Comparison of ENCODE assay signal across 28 cellular contexts in the genomic region with DNA sequence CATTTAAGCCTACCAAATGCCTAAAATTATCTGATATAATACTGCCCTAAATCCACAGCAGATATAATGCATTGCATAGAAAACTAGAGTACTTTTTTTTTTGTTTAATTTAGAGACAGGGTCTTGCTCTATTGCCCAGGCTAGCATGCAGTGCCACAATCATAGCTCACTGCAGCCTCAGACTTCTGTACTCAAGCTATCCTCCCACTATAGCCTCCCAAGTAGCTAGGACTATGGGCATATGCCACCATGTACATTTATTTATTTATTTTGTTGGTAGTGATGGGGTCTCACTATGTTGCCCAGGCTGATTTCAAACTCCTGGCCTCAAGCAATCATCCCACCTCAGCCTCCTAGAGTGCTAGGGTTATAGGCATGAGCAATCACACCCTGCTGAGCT.
"Had no signal": no experiment of that assay in that cellular context is flagged by ENCODE, and none has a peak within 500 bp of the region (broad histone marks: within the 10 kb centered on the region; RNA-seq: fewer than 3 reads in every experiment).

No MANE protein-coding gene starts in this region.

- H3K4me2 ChIP-seq: neural progenitor cell had no signal

- DNase-seq: natural killer cell; occipital lobe; ovary; posterior cingulate gyrus; psoas muscle; right cardiac atrium; right lobe of liver; sigmoid colon; small intestine; stimulated activated CD4-positive, alpha-beta T cell treated with anti-CD3 and anti-CD28 coated beads, Interleukin-15, amount 100 ng/mL, for 24 hours; stimulated activated CD4-positive, alpha-beta T cell treated with anti-CD3 and anti-CD28 coated beads, Interleukin-2, amount 100 ng/mL, for 24 hours; stimulated activated CD4-positive, alpha-beta T cell treated with anti-CD3 and anti-CD28 coated beads, Interleukin-2, amount 100 ng/mL, for 48 hours; stimulated activated CD4-positive, alpha-beta T cell treated with anti-CD3 and anti-CD28 coated beads, Interleukin-4, amount 100 ng/mL, for 24 hours; stimulated activated naive B cell treated with anti-CD40 and anti-IgM and Interleukin-4, amounts not matched to agents 10 μg/mL and 1 μg/mL and 100 μg/mL, for 72 hours; stimulated activated naive CD4-positive, alpha-beta T cell treated with Interleukin-2 at 50 U/mL for 16 hours; stomach; thyroid gland; trophoblast cell; upper lobe of right lung; uterus had no signal

- FAIRE-seq: small intestine had no signal

- H3K27me3 Mint-ChIP-seq: progenitor cell of endocrine pancreas; stimulated activated naive B cell treated with anti-CD40 and anti-IgM and Interleukin-4, amounts not matched to agents 10 μg/mL and 1 μg/mL and 100 μg/mL, for 72 hours; stimulated activated naive CD8-positive, alpha-beta T cell treated with anti-CD3 and anti-CD28 coated beads, Interleukin-15, Interleukin-2, amounts not matched to agents 100 ng/mL and 50 ng/mL, for 24 hours had no signal

- H3K27ac Mint-ChIP-seq: natural killer cell; nephron; neural progenitor cell; progenitor cell of endocrine pancreas; stimulated activated effector memory CD8-positive, alpha-beta T cell treated with anti-CD3 and anti-CD28 coated beads, Interleukin-12 subunit alpha, Interleukin-12 subunit beta, amount 100 ng/mL, for 72 hours; stimulated activated naive B cell treated with anti-CD40 and anti-IgM and Interleukin-4, amounts not matched to agents 10 μg/mL and 1 μg/mL and 100 μg/mL, for 72 hours; stimulated activated naive CD8-positive, alpha-beta T cell treated with anti-CD3 and anti-CD28 coated beads, Interleukin-15, Interleukin-2, amounts not matched to agents 100 ng/mL and 50 ng/mL, for 24 hours had no signal

- ATAC-seq: natural killer cell; psoas muscle; right cardiac atrium; right lobe of liver; stimulated activated effector memory CD8-positive, alpha-beta T cell treated with anti-CD3 and anti-CD28 coated beads, Interleukin-12 subunit alpha, Interleukin-12 subunit beta, amount 100 ng/mL, for 72 hours; stimulated activated naive B cell treated with anti-CD40 and anti-IgM and Interleukin-4, amounts not matched to agents 10 μg/mL and 1 μg/mL and 100 μg/mL, for 72 hours; upper lobe of right lung had no signal

- H3K4me1 Mint-ChIP-seq: natural killer cell; nephron; neural progenitor cell; stimulated activated effector memory CD8-positive, alpha-beta T cell treated with anti-CD3 and anti-CD28 coated beads, Interleukin-12 subunit alpha, Interleukin-12 subunit beta, amount 100 ng/mL, for 72 hours; stimulated activated naive B cell treated with anti-CD40 and anti-IgM and Interleukin-4, amounts not matched to agents 10 μg/mL and 1 μg/mL and 100 μg/mL, for 72 hours had no signal

- H3K4me3 Mint-ChIP-seq: natural killer cell; nephron; neural progenitor cell; stimulated activated effector memory CD8-positive, alpha-beta T cell treated with anti-CD3 and anti-CD28 coated beads, Interleukin-12 subunit alpha, Interleukin-12 subunit beta, amount 100 ng/mL, for 72 hours; stimulated activated naive B cell treated with anti-CD40 and anti-IgM and Interleukin-4, amounts not matched to agents 10 μg/mL and 1 μg/mL and 100 μg/mL, for 72 hours; stimulated activated naive CD8-positive, alpha-beta T cell treated with anti-CD3 and anti-CD28 coated beads, Interleukin-15, Interleukin-2, amounts not matched to agents 100 ng/mL and 50 ng/mL, for 24 hours had no signal

- H3K27ac ChIP-seq: neural progenitor cell, ovary, parathyroid adenoma, psoas muscle, right lobe of liver, sigmoid colon, stomach, thoracic aorta, thyroid gland, tibial nerve, upper lobe of right lung, uterus had no signal

- H3K9me3 Mint-ChIP-seq: natural killer cell; nephron; neural progenitor cell; stimulated activated effector memory CD8-positive, alpha-beta T cell treated with anti-CD3 and anti-CD28 coated beads, Interleukin-12 subunit alpha, Interleukin-12 subunit beta, amount 100 ng/mL, for 72 hours; stimulated activated naive B cell treated with anti-CD40 and anti-IgM and Interleukin-4, amounts not matched to agents 10 μg/mL and 1 μg/mL and 100 μg/mL, for 72 hours; stimulated activated naive CD8-positive, alpha-beta T cell treated with anti-CD3 and anti-CD28 coated beads, Interleukin-15, Interleukin-2, amounts not matched to agents 100 ng/mL and 50 ng/mL, for 24 hours had no signal

- H3K9me3 ChIP-seq: ovary, psoas muscle, right lobe of liver, sigmoid colon, stomach, thoracic aorta, thyroid gland, tibial nerve, upper lobe of right lung, uterus had no signal

- H3K9ac ChIP-seq: neural progenitor cell, parathyroid adenoma had no signal

- H3K4me1 ChIP-seq: neural progenitor cell, parathyroid adenoma, psoas muscle, right lobe of liver, sigmoid colon, stomach, tibial nerve, upper lobe of right lung, uterus had no signal

- H2AFZ ChIP-seq: neural progenitor cell, parathyroid adenoma had no signal

- H3K27me3 ChIP-seq: neural progenitor cell, ovary, right lobe of liver, sigmoid colon, stomach, thyroid gland, tibial nerve, upper lobe of right lung, uterus had no signal

- H3K4me3 ChIP-seq: neural progenitor cell, ovary, psoas muscle, right lobe of liver, sigmoid colon, stomach, thoracic aorta, thyroid gland, tibial nerve, upper lobe of right lung, uterus had no signal

- H3K36me3 ChIP-seq: ovary, right lobe of liver, sigmoid colon, thoracic aorta, thyroid gland, upper lobe of right lung, uterus had no signal

- H3K79me2 ChIP-seq: parathyroid adenoma had no signal

- H3K36me3 Mint-ChIP-seq: natural killer cell had no signal
